1 cellular context compared by ENCODE assay signal in the genomic region with DNA sequence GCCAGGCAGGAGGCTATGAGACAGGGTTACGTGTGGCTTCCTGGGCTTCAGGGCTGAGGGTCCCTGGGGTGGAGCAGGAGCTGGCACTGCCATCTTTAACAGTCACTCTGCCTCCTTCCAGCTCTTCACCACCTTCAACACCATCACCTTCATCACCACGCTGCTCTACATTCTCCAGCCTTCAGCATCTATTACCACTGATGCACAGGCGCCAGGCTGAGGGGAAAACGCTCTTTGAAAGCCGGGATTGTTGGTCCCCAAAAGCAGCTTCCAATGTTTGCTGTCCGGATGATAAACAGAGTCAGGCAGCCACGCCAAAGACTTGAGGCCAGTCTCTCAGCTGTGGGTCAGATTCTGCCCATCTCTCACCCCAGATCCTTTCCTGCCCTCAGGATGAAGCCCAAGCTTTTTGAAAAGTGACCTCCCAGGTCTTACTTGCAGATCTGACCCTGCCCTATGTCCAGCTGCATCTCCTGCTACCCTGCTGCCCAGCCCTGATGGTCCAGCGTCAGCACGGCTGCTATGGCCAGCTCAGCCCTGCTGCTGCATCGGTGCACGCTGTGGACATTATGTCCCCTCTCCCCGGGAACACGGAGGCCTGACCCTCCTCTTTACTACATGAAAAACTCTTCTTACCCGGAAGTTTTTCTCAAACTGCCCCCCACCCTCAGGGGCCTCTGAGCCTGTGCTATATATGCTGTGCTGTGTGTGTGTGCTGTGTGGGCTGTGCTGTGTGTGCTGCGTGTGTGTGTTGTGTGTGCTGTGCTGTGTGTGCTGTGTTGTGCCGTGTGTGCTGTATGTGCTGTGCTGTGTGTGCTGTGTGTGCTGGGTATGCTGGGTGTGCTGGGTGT.
TF ChIP-seq lines count a peak whose summit lies in the region.

No MANE protein-coding gene starts in this region.

TF ChIP-seq in A549, 52 proteins besides CTCF, POLR2A, EP300 and RAD21 (continued from another document):
- TF ChIP-seq ZSCAN20 (CRISPR knock-in tag; IDR thresholded peaks at IDR 0.05) (no peak), EHMT2 (IDR thresholded peaks at IDR 0.05; ENCODE audit: low read depth) (no peak)
